11 cellular contexts compared by ENCODE assay signal in genomic region chr13:31946091-31946770, GRCh38.
DNase-seq lines count a peak whose midpoint lies in the region; ATAC-seq and TF ChIP-seq lines count a peak whose summit lies in the region.
"Had no signal": no experiment of that assay in that cellular context is flagged by ENCODE, and none has a peak within 500 bp of the region (broad histone marks: within the 10 kb centered on the region; RNA-seq: fewer than 3 reads in every experiment).

No MANE protein-coding gene starts in this region.

- no peak for TF ChIP-seq POLR2A in gastrocnemius medialis (IDR thresholded peaks at IDR 0.05)

- peaks cover 25% of the 10 kb centered on the region; the same call in 1 of the 2 replicates for H3F3A ChIP-seq in PC-9 (ENCODE audit: insufficient read depth, low read depth)

- H3K27me3 ChIP-seq in PC-9 (ENCODE audit: insufficient read depth, low read depth) (no peaks in the 10 kb centered on the region), gastrocnemius medialis (no peaks in the 10 kb centered on the region)

- H3K79me2 ChIP-seq in PC-9 (ENCODE audit: low read depth), result no peaks in the 10 kb centered on the region

- peak overlapping the region; percentile 75 for H3K4me2 ChIP-seq in PC-9

- in situ Hi-C loops in gastrocnemius medialis (cut with MboI; ENCODE audit: low sequenced_read_pairs in 4 of 4), result no loop called here

- TSS peak; percentile 43 for BruUV-seq in PC-9 (replicated peaks; lab: Mats Ljungman, UMichigan)

- H2AFZ ChIP-seq in PC-9, result peak overlapping the region; percentile 48; the same call in 1 of the 2 replicates

- no peaks in the 10 kb centered on the region for H3K36me3 ChIP-seq in PC-9 (ENCODE audit: low read depth)
- H3K36me3 ChIP-seq in gastrocnemius medialis, result no peaks in the 10 kb centered on the region

- TF ChIP-seq CTCF in PC-9 (conservative IDR thresholded peaks at IDR 0.05) (no peak), gastrocnemius medialis (IDR thresholded peaks at IDR 0.05 in 4 of 5, conservative IDR thresholded peaks at IDR 0.05 in 1 of 5) (no peak)

- H3K4me1 ChIP-seq in PC-9 (replicated peaks; ENCODE audit: insufficient read depth) (peaks cover 30% of the 10 kb centered on the region), gastrocnemius medialis (peaks cover 5 to 15% of the 10 kb centered on the region in 2 donors)

- intact Hi-C loops in PC-9 (cut with micrococcal nuclease; ENCODE audit: unreplicated experiment), result no loop called here
- intact Hi-C loops in gastrocnemius medialis (cut with DNase I; ENCODE audit: low total_unique reads), result no loop called here

- POLR2A ChIA-PET in PC-9 (lab: Charles Lee; ENCODE audit: unreplicated experiment), result interaction anchor here (0.6 to 0.7 kb wide), 3 partner anchors 36 to 496 kb away, joined by 3 to 19 read pairs (median 3); no protein-coding TSS in a partner anchor

- DNase-seq in EL (peak; percentile 65), PC-9 (peak in 1 of 2 experiments; percentile 80), fibroblast of peridontal ligament (ENCODE audit: extremely low read depth) (peak; percentile 71), gastrocnemius medialis (no peak)
- DNase-seq in stimulated activated CD4-positive, alpha-beta T cell treated with anti-CD3 and anti-CD28 coated beads, Interleukin-2, amount 100 ng/mL, for 24 hours, result no peak
- DNase-seq: activated T-cell treated with anti-CD3 and anti-CD28 coated beads for 4 hours; anterior cingulate cortex; erythroblast; stimulated activated CD4-positive, alpha-beta T cell treated with anti-CD3 and anti-CD28 coated beads, Interleukin-4, amount 100 ng/mL, for 1 hour had no signal

- CTCF ChIA-PET in PC-9 (lab: Charles Lee), result interaction anchor here (0.6 kb wide), 1 partner anchor 18 kb away, joined by 6 read pairs; no protein-coding TSS in a partner anchor

- no peaks in the 10 kb centered on the region; the same call in none of the 2 replicates for H3K9me2 ChIP-seq in PC-9 (ENCODE audit: insufficient read depth)

- H3K27ac ChIP-seq in PC-9 (peak overlapping the region; percentile 53), gastrocnemius medialis (peak overlapping the region; percentile 30 to 75 (median 39))

- peak overlapping the region; percentile 47 for H3K4me3 ChIP-seq in PC-9
- H3K4me3 ChIP-seq in gastrocnemius medialis, result peak overlapping the region; percentile 12 to 42 (median 14)

- H3K9me3 ChIP-seq in PC-9 (ENCODE audit: insufficient read depth, low read depth) (no peaks in the 10 kb centered on the region), gastrocnemius medialis (no peaks in the 10 kb centered on the region)

- H4K20me1 ChIP-seq in PC-9 (ENCODE audit: insufficient read depth), result no peaks in the 10 kb centered on the region

- ATAC-seq in gastrocnemius medialis (no peak), GM19035 (IDR thresholded peaks at IDR 0.05; ENCODE audit: unreplicated experiment) (no peak), GM21381 (IDR thresholded peaks at IDR 0.05; ENCODE audit: unreplicated experiment) (no peak)

Comparison
In these comparisons a context has a peak if more than half of its experiments do, and no peak if none do; other contexts are left out.
1. DNase-seq: peak in EL (single experiment) and fibroblast of peridontal ligament (single experiment); none in gastrocnemius medialis (0 of 2) and stimulated activated CD4-positive, alpha-beta T cell treated with anti-CD3 and anti-CD28 coated beads, Interleukin-2, amount 100 ng/mL, for 24 hours (0 of 2).